In genomic region chr20:25247666-25248500, GRCh38 we compare ENCODE assay signal across 8 cellular contexts. TPM values are rescaled to one million over a fixed set of nuclear protein-coding genes. Genes with fewer than 3 reads are reported as not detected.
DNase-seq lines count a peak whose midpoint lies in the region; ATAC-seq and TF ChIP-seq lines count a peak whose summit lies in the region.

Gene PYGB (plus strand): TSS chr20:25248085. CDS start chr20:25248179, 94 bp downstream.

- H3K27ac ChIP-seq in right cardiac atrium (ENCODE audit: low read length) (peak within 1 kb of the TSS; percentile 93), vagina (peak within 1 kb of the TSS; percentile 89)

- intact Hi-C loops in right cardiac atrium (cut with DNase I): loop anchor here in 2 of 4 donors (5.0 kb wide), 1 partner anchor 51 kb away; the partner anchor contains the start of gene ENTPD6 (in 2 of the 2)
- intact Hi-C loops in vagina (cut with DNase I): loop anchor here (10.0 kb wide), 1 partner anchor 53 kb away; the partner anchor contains the start of gene ENTPD6

- H3K4me3 ChIP-seq in right cardiac atrium (ENCODE audit: low read length): peak within 1 kb of the TSS; percentile 90
- H3K4me3 ChIP-seq in vagina: peak within 1 kb of the TSS; percentile 88 to 95

- H3K4me1 ChIP-seq in right cardiac atrium (ENCODE audit: control insufficient read depth, insufficient read depth, low read length): peaks cover 14% of the 10 kb centered on the region
- H3K4me1 ChIP-seq in vagina: peaks cover 50% of the 10 kb centered on the region

- peak within 1 kb of the TSS; percentile 87 for H3K27ac Mint-ChIP-seq in T-helper 2 cell treated with Interferon-gamma antibody and Interleukin-4, amounts not matched to agents 5 μg/mL and 100 μg/mL, for 36 hours

- no peaks in the 10 kb centered on the region for H3K36me3 ChIP-seq in vagina

- TF ChIP-seq POLR2A in vagina (IDR thresholded peaks at IDR 0.05): peak; percentile 32 to 85

- peaks cover 22% of the 10 kb centered on the region for H3K4me1 Mint-ChIP-seq in T-helper 2 cell treated with Interferon-gamma antibody and Interleukin-4, amounts not matched to agents 5 μg/mL and 100 μg/mL, for 36 hours (ENCODE audit: low read depth)

- no peaks in the 10 kb centered on the region for H3K9me3 Mint-ChIP-seq in T-helper 2 cell treated with Interferon-gamma antibody and Interleukin-4, amounts not matched to agents 5 μg/mL and 100 μg/mL, for 36 hours

- H3K27me3 Mint-ChIP-seq in T-helper 2 cell treated with Interferon-gamma antibody and Interleukin-4, amounts not matched to agents 5 μg/mL and 100 μg/mL, for 36 hours (ENCODE audit: low read depth): no peaks in the 10 kb centered on the region

- WGBS in right cardiac atrium: under 1% methylated on average over 105 of the region's 105 CpGs

- TF ChIP-seq CTCF in vagina (IDR thresholded peaks at IDR 0.05): no peak

- H3K9me3 ChIP-seq in right cardiac atrium (ENCODE audit: control insufficient read depth, low read length) (no peaks in the 10 kb centered on the region), vagina (no peaks in the 10 kb centered on the region)

- H3K36me3 Mint-ChIP-seq in T-helper 2 cell treated with Interferon-gamma antibody and Interleukin-4, amounts not matched to agents 5 μg/mL and 100 μg/mL, for 36 hours (ENCODE audit: low read depth): peaks cover 2% of the 10 kb centered on the region

- ATAC-seq in GM18499 (IDR thresholded peaks at IDR 0.05; ENCODE audit: insufficient read depth, unreplicated experiment) (peak; percentile 41), HG02870 (IDR thresholded peaks at IDR 0.05; ENCODE audit: unreplicated experiment) (peak; percentile 62), right cardiac atrium (peak; percentile 89 to 94)

- H3K4me3 Mint-ChIP-seq in T-helper 2 cell treated with Interferon-gamma antibody and Interleukin-4, amounts not matched to agents 5 μg/mL and 100 μg/mL, for 36 hours: peak within 1 kb of the TSS; percentile 96

- peak; percentile 20 for DNase-seq in NCI-H1694 (lab: John Stamatoyannopoulos, UW)
- peak; percentile 79 for DNase-seq in T-helper 2 cell treated with Interferon-gamma antibody and Interleukin-4, amounts not matched to agents 5 μg/mL and 100 μg/mL, for 36 hours (ENCODE audit: low spot score)
- peak in 56 of 58 donors; percentile 29 to 86 (median 79) for DNase-seq in anterior cingulate cortex (lab: John Stamatoyannopoulos, UW)
- peak; percentile 80 to 92 (median 90) for DNase-seq in right cardiac atrium
- peak; percentile 32 for DNase-seq in pulmonary artery endothelial cell (ENCODE audit: low read depth, low spot score)
- DNase-seq in vagina (ENCODE audit: extremely low spot score in 2 of 2): no peak

- H3K27me3 ChIP-seq in right cardiac atrium (ENCODE audit: control insufficient read depth, insufficient read depth) (no peaks in the 10 kb centered on the region), vagina (no peaks in the 10 kb centered on the region)

RNA-seq across cellular contexts. Expression of gene PYGB, which starts in this region (rescaled TPM):
- total RNA-seq in right cardiac atrium (100 to 1,000 TPM; 154 to 219 (median 194) TPM), pulmonary artery endothelial cell (107 and 111 TPM in 2 replicates), vagina (117 TPM)
- 136 TPM for polyA plus RNA-seq in right cardiac atrium

Comparison
In these comparisons a context has a peak if more than half of its experiments do, and no peak if none do; other contexts are left out.
1. ATAC-seq: peak in every context shown above with its lines; median percentile 92 in right cardiac atrium; 62 in HG02870; 41 in GM18499.
2. DNase-seq: peak in NCI-H1694 (single experiment), T-helper 2 cell treated with Interferon-gamma antibody and Interleukin-4, amounts not matched to agents 5 μg/mL and 100 μg/mL, for 36 hours (single experiment), anterior cingulate cortex (56 of 58), right cardiac atrium (3 of 3) and pulmonary artery endothelial cell (single experiment); none in vagina (0 of 2).